Comparison of ENCODE assay signal across 29 cellular contexts in the genomic region with DNA sequence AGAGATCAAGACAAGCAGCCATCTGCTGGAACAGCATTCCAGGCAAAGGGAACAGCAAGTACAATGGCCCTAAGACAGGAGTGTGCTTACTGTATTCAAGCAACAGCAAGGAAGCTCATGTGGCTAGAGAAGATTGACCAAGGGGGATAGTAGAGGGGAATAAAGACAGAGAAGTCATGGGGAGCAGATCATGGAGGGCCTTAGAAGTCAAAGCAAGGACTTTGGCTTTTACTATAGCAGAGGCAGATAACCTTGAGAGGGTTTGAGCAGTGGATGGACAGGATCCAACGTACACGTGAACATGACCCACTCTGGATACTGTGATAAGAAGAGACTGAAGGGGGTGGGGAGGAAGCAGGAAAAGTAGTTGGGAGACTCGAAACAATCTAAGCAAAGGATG. TPM values are rescaled to one million over a fixed set of nuclear protein-coding genes. Genes with fewer than 3 reads are reported as not detected.
"Had no signal": no experiment of that assay in that cellular context is flagged by ENCODE, and none has a peak within 500 bp of the region (broad histone marks: within the 10 kb centered on the region; RNA-seq: fewer than 3 reads in every experiment).

No MANE protein-coding gene starts in this region.

- H3K4me1 ChIP-seq: esophagus squamous epithelium, gastrocnemius medialis, heart right ventricle had no signal

- H3K36me3 Mint-ChIP-seq: mesothelial cell of epicardium had no signal

- H3K36me3 ChIP-seq: esophagus squamous epithelium, gastrocnemius medialis, heart right ventricle, left lung had no signal

- H3K4me3 ChIP-seq: coronary artery, dorsolateral prefrontal cortex, esophagus squamous epithelium, gastrocnemius medialis, heart right ventricle, left lung, mucosa of descending colon had no signal

- DNase-seq: dermis blood vessel endothelial cell; dorsolateral prefrontal cortex; effector CD4-positive, alpha-beta T cell; effector memory CD4-positive, alpha-beta T cell; esophagus squamous epithelium; foreskin fibroblast; foreskin melanocyte; gastrocnemius medialis; glutamatergic neuron; head of caudate nucleus; heart right ventricle; hippocampal formation; left cardiac atrium; left lung; left ventricle myocardium superior; mesenchymal stem cell; mucosa of descending colon had no signal

- H3K27ac ChIP-seq: coronary artery, dorsolateral prefrontal cortex, esophagus squamous epithelium, gastrocnemius medialis, heart right ventricle, left lung had no signal

- H3K9me3 ChIP-seq: esophagus squamous epithelium, gastrocnemius medialis, left lung, mucosa of descending colon had no signal

- ATAC-seq: gastrocnemius medialis, heart right ventricle, left cardiac atrium, left lung, left ventricle myocardium superior, mucosa of descending colon had no signal

- H3K27ac Mint-ChIP-seq: mesothelial cell of epicardium had no signal

- H3K27me3 ChIP-seq: left lung had no signal

- H3K4me3 Mint-ChIP-seq: mesothelial cell of epicardium had no signal

- FAIRE-seq: colon, endothelial cell of umbilical vein, islet of Langerhans, keratinocyte had no signal

RNA-seq across cellular contexts. Expression of a gene that starts 26.9 kb away (rescaled TPM):
- total RNA-seq: dermis blood vessel endothelial cell, endothelial cell of umbilical vein, epithelial cell of proximal tubule, kidney epithelial cell, lung microvascular endothelial cell, myocyte had no signal
- polyA plus RNA-seq: endothelial cell of umbilical vein, keratinocyte had no signal

RNA-seq across cellular contexts. Expression of a gene that starts 28.2 kb away (rescaled TPM):
- total RNA-seq: dermis blood vessel endothelial cell, endothelial cell of umbilical vein, epithelial cell of proximal tubule, esophagus squamous epithelium, gastrocnemius medialis, glomerular endothelial cell, lung microvascular endothelial cell, mesenteric fat pad, myocyte had no signal
- polyA plus RNA-seq: endothelial cell of umbilical vein had no signal
